In the genomic region with DNA sequence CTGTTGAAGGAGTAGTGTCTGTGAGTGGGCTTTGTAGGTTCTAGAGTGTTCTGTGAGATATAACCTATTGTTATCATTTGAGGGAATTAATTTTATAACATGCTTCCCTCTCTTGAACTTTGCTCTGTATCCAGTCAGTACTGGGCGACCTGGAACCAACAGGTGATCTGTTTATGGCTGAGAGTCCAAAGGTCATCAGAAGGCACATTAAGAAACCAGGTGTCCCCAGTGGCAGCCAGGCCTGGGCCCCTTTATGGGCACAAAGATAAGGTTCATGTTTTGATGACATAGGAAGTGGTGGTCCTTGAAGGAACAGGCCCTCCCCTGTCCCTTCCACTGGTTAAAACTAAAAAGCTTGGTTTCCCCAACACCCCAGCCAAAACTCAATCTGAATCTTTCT, we compare ENCODE assay signal across 24 cellular contexts.
DNase-seq lines count a peak whose midpoint lies in the region; ATAC-seq, FAIRE-seq and TF ChIP-seq lines count a peak whose summit lies in the region.
"Had no signal": no experiment of that assay in that cellular context is flagged by ENCODE, and none has a peak within 500 bp of the region (broad histone marks: within the 10 kb centered on the region; RNA-seq: fewer than 3 reads in every experiment).

No MANE protein-coding gene starts in this region.

- H3K36me3 ChIP-seq in Peyer's patch: no peaks in the 10 kb centered on the region
- no peaks in the 10 kb centered on the region for H3K36me3 ChIP-seq in pancreas

- no peaks in the 10 kb centered on the region for H3K9me3 ChIP-seq in Peyer's patch
- H3K9me3 ChIP-seq in pancreas: no peaks in the 10 kb centered on the region

- intact Hi-C loops in pancreas (cut with DNase I): loop anchor here in 2 of 3 donors (10.0 kb wide), 1 partner anchor 183 kb away; no protein-coding TSS in a partner anchor

- H3K27ac ChIP-seq in Peyer's patch: peak overlapping the region in 3 of 4 donors; percentile 73 to 95 (median 88)
- H3K27ac ChIP-seq in pancreas: peak overlapping the region in 2 of 4 donors; percentile 60 to 63
- H3K27ac ChIP-seq: C4-2B, RWPE1 had no signal

- H3K4me1 Mint-ChIP-seq in HFFc6 (ENCODE audit: low read depth): peaks cover 6% of the 10 kb centered on the region
- H3K4me1 Mint-ChIP-seq: GM23338 had no signal

- FAIRE-seq in pancreas (lab: Jason Lieb, UNC): no peak
- FAIRE-seq: K562 had no signal

- DNase-seq in Peyer's patch (peak in 2 of 3 donors; percentile 69 to 83), left lobe of liver (ENCODE audit: low spot score) (no peak), pancreas (no peak), UCSD-AML1 (lab: John Stamatoyannopoulos, UW; ENCODE audit: unreplicated experiment) (no peak), OCI-M1 (lab: John Stamatoyannopoulos, UW) (no peak), GM19240 (ENCODE audit: insufficient read length, low spot score) (no peak), HFFc6 (no peak)
- DNase-seq: AML-193, DMS 273 treated with DMSO at 0.1 percent for 48 hours, GF-D8, HCEC 1CT, MV-4-11, NCI-H1417, NCI-H187, NCI-H2107, NCI-H510A, NCI-H774, PC-3, SIG-M5 had no signal

- H3K4me1 ChIP-seq in Peyer's patch: peaks cover 0 to 15% (median 7%) of the 10 kb centered on the region in 4 donors
- H3K4me1 ChIP-seq in pancreas: peaks cover 0 to 4% (median 2%) of the 10 kb centered on the region in 3 donors

- WGBS in pancreas, 2 donors: 11 to 36% methylated on average over 1 of the region's 1 CpG

- peaks cover 19% of the 10 kb centered on the region for H3K9me3 Mint-ChIP-seq in HFFc6

- TF ChIP-seq POLR2A in Peyer's patch (IDR thresholded peaks at IDR 0.05): no peak

- H3K27me3 ChIP-seq in Peyer's patch (no peaks in the 10 kb centered on the region), pancreas (no peaks in the 10 kb centered on the region)

- H3K27ac Mint-ChIP-seq in HFFc6: no peak overlapping the region
- H3K27ac Mint-ChIP-seq: GM23338 had no signal

- H3K36me3 Mint-ChIP-seq in HFFc6 (ENCODE audit: low read depth): peaks cover 16% of the 10 kb centered on the region

- H3K27me3 Mint-ChIP-seq in HFFc6 (ENCODE audit: insufficient read depth): peaks cover 34% of the 10 kb centered on the region

- no peak overlapping the region for H3K4me3 ChIP-seq in Peyer's patch
- no peak overlapping the region for H3K4me3 ChIP-seq in pancreas
- H3K4me3 ChIP-seq: GM23338, K562 had no signal

- ATAC-seq in left lobe of liver (peak; percentile 68), pancreas (peak; percentile 62 to 80 (median 72))
- ATAC-seq: GM23338, K562, PC-3, SK-N-SH treated with all-trans-retinoic acid at 6 μM for 48 hours had no signal

- no peak overlapping the region for H3K4me3 Mint-ChIP-seq in HFFc6
- H3K4me3 Mint-ChIP-seq: GM23338 had no signal

- TF ChIP-seq CTCF in Peyer's patch (IDR thresholded peaks at IDR 0.05) (no peak), pancreas (IDR thresholded peaks at IDR 0.05) (no peak), HFFc6 (IDR thresholded peaks at IDR 0.05) (no peak)

Comparison
In these comparisons a context has a peak if more than half of its experiments do, and no peak if none do; other contexts are left out.
1. DNase-seq: peak in Peyer's patch (2 of 3); none in left lobe of liver (single experiment), pancreas (0 of 6), UCSD-AML1 (single experiment), OCI-M1 (single experiment), GM19240 (single experiment) and HFFc6 (single experiment).